Comparison of ENCODE assay signal across 23 cellular contexts in the genomic region with DNA sequence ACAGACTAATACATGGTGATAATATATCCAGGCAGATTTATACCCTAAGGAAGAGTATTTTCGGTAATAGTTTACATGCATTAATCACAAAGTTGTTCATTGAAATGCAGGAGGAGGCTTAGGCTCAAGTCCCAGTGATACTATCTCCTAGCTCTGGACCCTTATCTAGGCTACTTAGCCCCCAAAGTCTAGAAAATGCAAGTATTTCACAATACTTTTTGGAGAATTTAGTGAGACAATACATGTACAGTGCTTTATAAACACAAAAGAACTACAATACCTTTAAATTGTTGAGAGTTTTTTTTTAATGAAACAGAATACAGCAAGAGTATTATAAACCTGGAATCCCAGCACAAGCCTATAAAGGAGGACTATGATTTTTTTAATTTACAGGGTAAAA.
"Had no signal": no experiment of that assay in that cellular context is flagged by ENCODE, and none has a peak within 500 bp of the region (broad histone marks: within the 10 kb centered on the region; RNA-seq: fewer than 3 reads in every experiment).

No MANE protein-coding gene starts in this region.

- ATAC-seq: effector memory CD8-positive, alpha-beta T cell; foreskin keratinocyte; gastroesophageal sphincter; heart right ventricle; left cardiac atrium; left lung; left ventricle myocardium superior; lower lobe of right lung; mucosa of descending colon had no signal

- H3K4me3 Mint-ChIP-seq: dendritic cell treated with granulocyte-macrophage colony-stimulating factor and Interleukin-4, amounts not matched to agents 40 ng/mL and 50 ng/mL, for 4 days; effector memory CD8-positive, alpha-beta T cell; endodermal cell; mesothelial cell of epicardium had no signal

- FAIRE-seq: endometrium, endothelial cell of umbilical vein, frontal cortex, islet of Langerhans had no signal

- H3K36me3 Mint-ChIP-seq: mesothelial cell of epicardium had no signal

- H3K4me1 ChIP-seq: colonic mucosa, esophagus muscularis mucosa, gastroesophageal sphincter, heart right ventricle, lower lobe of right lung had no signal

- H3K27me3 Mint-ChIP-seq: dendritic cell treated with granulocyte-macrophage colony-stimulating factor and Interleukin-4, amounts not matched to agents 40 ng/mL and 50 ng/mL, for 4 days had no signal

- H3K27ac Mint-ChIP-seq: dendritic cell treated with granulocyte-macrophage colony-stimulating factor and Interleukin-4, amounts not matched to agents 40 ng/mL and 50 ng/mL, for 4 days; effector memory CD8-positive, alpha-beta T cell; endodermal cell; mesothelial cell of epicardium had no signal

- H3K27me3 ChIP-seq: colonic mucosa, foreskin keratinocyte had no signal

- DNase-seq: colonic mucosa; cortex of kidney; effector CD8-positive, alpha-beta T cell; effector memory CD8-positive, alpha-beta T cell; endodermal cell; foreskin keratinocyte; head of caudate nucleus; heart right ventricle; hippocampal formation; left cardiac atrium; left lung; left ventricle myocardium superior; lower lobe of right lung; mesenchymal stem cell; mucosa of descending colon had no signal

- H3K27ac ChIP-seq: colonic mucosa, esophagus muscularis mucosa, gastroesophageal sphincter, heart right ventricle, left lung, lower lobe of right lung had no signal

- H3K9me3 ChIP-seq: colonic mucosa, esophagus muscularis mucosa, gastroesophageal sphincter, left lung, lower lobe of right lung, mucosa of descending colon had no signal

- H3K36me3 ChIP-seq: colonic mucosa, esophagus muscularis mucosa, gastroesophageal sphincter, heart right ventricle, left lung, lower lobe of right lung had no signal

- H3K4me3 ChIP-seq: colonic mucosa, esophagus muscularis mucosa, gastroesophageal sphincter, heart right ventricle, left lung, lower lobe of right lung, mucosa of descending colon had no signal
